In genomic region chr1:201847150-201847549, GRCh38 we compare ENCODE assay signal across 24 cellular contexts.
"Had no signal": no experiment of that assay in that cellular context is flagged by ENCODE, and none has a peak within 500 bp of the region (broad histone marks: within the 10 kb centered on the region; RNA-seq: fewer than 3 reads in every experiment).

No MANE protein-coding gene starts in this region.

- ATAC-seq: activated CD4-positive, CD25-positive, alpha-beta regulatory T cell treated with anti-CD3 and anti-CD28 coated beads, Interleukin-2, amount 50 U/mL, for 24 hours; lower lobe of right lung; psoas muscle; right cardiac atrium; stimulated activated effector memory CD8-positive, alpha-beta T cell treated with anti-CD3 and anti-CD28 coated beads, Interleukin-12 subunit alpha, Interleukin-12 subunit beta, amount 100 ng/mL, for 72 hours; stimulated activated naive CD8-positive, alpha-beta T cell treated with anti-CD3 and anti-CD28 coated beads, Interleukin-15, amount 100 ng/mL, for 72 hours had no signal

- H3K27me3 ChIP-seq: adrenal gland, ovary, suprapubic skin, transverse colon, uterus had no signal

- H3K27ac Mint-ChIP-seq: activated CD4-positive, alpha-beta memory T cell treated with anti-CD3 and anti-CD28 coated beads, Interleukin-2, amount 10 ng/mL, durations not matched to agents 7 days and 5 days; activated naive CD8-positive, alpha-beta T cell; activated T-helper 2 cell treated with anti-CD3 and anti-CD28 coated beads, Interferon-gamma antibody, Interleukin-2, Interleukin-4, amounts not matched to agents 10 μg/mL and 5 μg/mL and 100 μg/mL, durations not matched to agents 14 hours and 24 hours and 36 hours; stimulated activated effector memory CD8-positive, alpha-beta T cell treated with anti-CD3 and anti-CD28 coated beads, Interleukin-12 subunit alpha, Interleukin-12 subunit beta, amount 100 ng/mL, for 72 hours; T-helper 2 cell treated with Interferon-gamma antibody and Interleukin-4, amounts not matched to agents 5 μg/mL and 100 μg/mL, for 36 hours had no signal

- H3K36me3 ChIP-seq: ovary, uterus had no signal

- H3K4me1 ChIP-seq: transverse colon, uterus had no signal

- H3K4me3 Mint-ChIP-seq: activated CD4-positive, alpha-beta memory T cell treated with anti-CD3 and anti-CD28 coated beads, Interleukin-2, amount 10 ng/mL, durations not matched to agents 7 days and 5 days; activated CD4-positive, alpha-beta T cell treated with anti-CD3 and anti-CD28 coated beads, Interleukin-2, amount 10 ng/mL, durations not matched to agents 24 days and 14 days; activated naive CD8-positive, alpha-beta T cell; immature natural killer cell; stimulated activated effector memory CD8-positive, alpha-beta T cell treated with anti-CD3 and anti-CD28 coated beads, Interleukin-12 subunit alpha, Interleukin-12 subunit beta, amount 100 ng/mL, for 72 hours; stimulated activated naive CD8-positive, alpha-beta T cell treated with anti-CD3 and anti-CD28 coated beads, Interleukin-15, amount 100 ng/mL, for 72 hours; T-helper 2 cell treated with Interferon-gamma antibody and Interleukin-4, amounts not matched to agents 5 μg/mL and 100 μg/mL, for 36 hours had no signal

- H3K27me3 Mint-ChIP-seq: activated CD4-positive, alpha-beta memory T cell treated with anti-CD3 and anti-CD28 coated beads, Interleukin-2, amount 10 ng/mL, durations not matched to agents 7 days and 5 days; activated CD4-positive, alpha-beta T cell treated with anti-CD3 and anti-CD28 coated beads, Interleukin-2, amount 10 ng/mL, durations not matched to agents 24 days and 14 days; activated naive CD8-positive, alpha-beta T cell; naive B cell; stimulated activated naive CD8-positive, alpha-beta T cell treated with anti-CD3 and anti-CD28 coated beads, Interleukin-15, amount 100 ng/mL, for 72 hours had no signal

- H3K27ac ChIP-seq: adrenal gland, lower lobe of right lung, ovary, psoas muscle, suprapubic skin, transverse colon, uterus, VCaP had no signal

- H3K9me3 Mint-ChIP-seq: activated CD4-positive, alpha-beta memory T cell treated with anti-CD3 and anti-CD28 coated beads, Interleukin-2, amount 10 ng/mL, durations not matched to agents 7 days and 5 days; activated CD4-positive, alpha-beta T cell treated with anti-CD3 and anti-CD28 coated beads, Interleukin-2, amount 10 ng/mL, durations not matched to agents 24 days and 14 days; activated T-helper 2 cell treated with anti-CD3 and anti-CD28 coated beads, Interferon-gamma antibody, Interleukin-2, Interleukin-4, amounts not matched to agents 10 μg/mL and 5 μg/mL and 100 μg/mL, durations not matched to agents 14 hours and 24 hours and 36 hours; immature natural killer cell; naive B cell; stimulated activated effector memory CD8-positive, alpha-beta T cell treated with anti-CD3 and anti-CD28 coated beads, Interleukin-12 subunit alpha, Interleukin-12 subunit beta, amount 100 ng/mL, for 72 hours; stimulated activated naive CD8-positive, alpha-beta T cell treated with anti-CD3 and anti-CD28 coated beads, Interleukin-15, amount 100 ng/mL, for 72 hours; T-helper 2 cell treated with Interferon-gamma antibody and Interleukin-4, amounts not matched to agents 5 μg/mL and 100 μg/mL, for 36 hours had no signal

- DNase-seq: activated CD4-positive, alpha-beta memory T cell treated with anti-CD3 and anti-CD28 coated beads, Interleukin-2, amount 10 ng/mL, durations not matched to agents 7 days and 5 days; activated CD4-positive, alpha-beta T cell treated with anti-CD3 and anti-CD28 coated beads, Interleukin-2, amount 10 ng/mL, durations not matched to agents 24 days and 14 days; activated naive CD4-positive, alpha-beta T cell; adrenal gland; cerebellar nuclear complex; foreskin fibroblast; immature natural killer cell; lower lobe of right lung; naive B cell; ovary; psoas muscle; right cardiac atrium; stimulated activated CD4-positive, alpha-beta T cell treated with anti-CD3 and anti-CD28 coated beads, Interleukin-12 subunit alpha, Interleukin-12 subunit beta, amount 100 ng/mL, for 4 hours; stimulated activated CD4-positive, alpha-beta T cell treated with anti-CD3 and anti-CD28 coated beads, Interleukin-1b, Interleukin-23, amount 100 ng/mL, for 48 hours; stimulated activated naive CD8-positive, alpha-beta T cell treated with anti-CD3 and anti-CD28 coated beads, Interleukin-15, amount 100 ng/mL, for 72 hours; transverse colon; uterus had no signal

- H3K9me3 ChIP-seq: adrenal gland, lower lobe of right lung, ovary, psoas muscle, suprapubic skin, transverse colon, uterus had no signal

- H3K4me3 ChIP-seq: adrenal gland, lower lobe of right lung, ovary, psoas muscle, suprapubic skin, transverse colon, uterus had no signal
